In the genomic region with DNA sequence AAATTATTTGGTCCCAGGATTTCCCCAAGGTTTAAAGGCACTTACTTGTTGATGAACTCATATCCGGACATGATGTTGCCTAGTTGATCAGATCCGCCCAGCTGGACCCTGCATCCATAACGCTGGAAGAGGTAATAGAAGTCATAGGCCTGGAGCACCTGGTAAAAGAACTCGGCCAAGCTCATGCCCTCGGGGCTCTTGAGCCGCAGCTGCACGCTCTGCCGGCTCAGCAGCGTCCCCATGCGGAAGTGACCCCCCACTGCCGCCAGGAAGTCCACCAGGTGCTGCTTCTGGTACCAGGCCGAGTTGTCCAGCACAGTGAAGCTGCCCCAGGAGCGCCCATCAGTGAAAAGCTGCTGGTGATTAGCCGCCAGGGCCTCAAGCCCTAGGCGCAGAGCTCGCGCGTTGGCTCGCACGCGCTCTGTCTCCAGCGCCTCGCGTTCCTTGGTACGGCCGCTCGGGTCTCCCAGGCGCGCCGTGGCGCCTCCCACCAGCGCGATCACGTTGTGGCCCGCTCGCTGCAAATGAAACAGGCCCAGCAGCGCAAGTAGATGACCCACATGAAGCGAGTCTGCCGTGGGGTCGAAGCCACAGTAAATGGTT, we compare ENCODE assay signal across 1 cellular context.
TF ChIP-seq lines count a peak whose summit lies in the region.

No MANE protein-coding gene starts in this region.

TF ChIP-seq in H1, 55 proteins besides CTCF, POLR2A, EP300 and RAD21 (continued from another document):
- TF ChIP-seq TBP (IDR thresholded peaks at IDR 0.05; ENCODE audit: low read depth, low read length) (peak; percentile 47; the same call in 1 of the 2 replicates), SRF (IDR thresholded peaks at IDR 0.05; ENCODE audit: low read depth, low read length) (no peak), EZH2 (IDR thresholded peaks at IDR 0.05; ENCODE audit: low read depth, low read length, severe bottlenecking) (no peak), CHD2 (IDR thresholded peaks at IDR 0.05; ENCODE audit: low read length) (no peak), GABPA (IDR thresholded peaks at IDR 0.05; ENCODE audit: borderline replicate concordance, insufficient read depth, low read length) (peak; percentile 53; the same call in 1 of the 2 replicates), POLR2AphosphoS5 (IDR thresholded peaks at IDR 0.05; ENCODE audit: low read depth, low read length) (peak; percentile 86), BACH1 (IDR thresholded peaks at IDR 0.05; ENCODE audit: low read length) (no peak), CREB1 (IDR thresholded peaks at IDR 0.05) (peak; percentile 39; the same call in 1 of the 2 replicates), SIN3A (conservative IDR thresholded peaks at IDR 0.05 in 1 of 2, IDR thresholded peaks at IDR 0.05 in 1 of 2; ENCODE audit: low read depth in 1 of 2, low read length in 2 of 2) (peak; percentile 79; a peak in 3 of 4 replicates), CBX5 (IDR thresholded peaks at IDR 0.05; ENCODE audit: low read depth, low read length) (no peak), HDAC6 (IDR thresholded peaks at IDR 0.05; ENCODE audit: low read depth, low read length) (no peak), SUZ12 (IDR thresholded peaks at IDR 0.05; ENCODE audit: low read length) (no peak), ATF2 (IDR thresholded peaks at IDR 0.05; ENCODE audit: low read length) (no peak), FOSL1 (IDR thresholded peaks at IDR 0.05; ENCODE audit: insufficient read depth, low read depth, low read length) (no peak), YY1 (IDR thresholded peaks at IDR 0.05; ENCODE audit: low read depth, low read length) (peak; percentile 45; the same call in 1 of the 2 replicates), PHF8 (conservative IDR thresholded peaks at IDR 0.05; ENCODE audit: low read depth, low read length) (no peak), TEAD4 (IDR thresholded peaks at IDR 0.05; ENCODE audit: low read depth, low read length) (no peak), CBX8 (IDR thresholded peaks at IDR 0.05; ENCODE audit: borderline replicate concordance, low read depth, low read length) (no peak), BRCA1 (IDR thresholded peaks at IDR 0.05; ENCODE audit: low read depth, low read length) (0 out of 2 replicates have a peak, but pooled peaks have one; percentile 1), RNF2 (IDR thresholded peaks at IDR 0.05; ENCODE audit: borderline replicate concordance, low read depth, low read length, missing control alignments, poor library complexity, severe bottlenecking) (no peak), KDM4A (IDR thresholded peaks at IDR 0.05; ENCODE audit: low read depth, low read length, severe bottlenecking) (peak; percentile 53), JUN (IDR thresholded peaks at IDR 0.05; ENCODE audit: low read depth, low read length) (no peak)
- TF ChIP-seq, protein P1, sequence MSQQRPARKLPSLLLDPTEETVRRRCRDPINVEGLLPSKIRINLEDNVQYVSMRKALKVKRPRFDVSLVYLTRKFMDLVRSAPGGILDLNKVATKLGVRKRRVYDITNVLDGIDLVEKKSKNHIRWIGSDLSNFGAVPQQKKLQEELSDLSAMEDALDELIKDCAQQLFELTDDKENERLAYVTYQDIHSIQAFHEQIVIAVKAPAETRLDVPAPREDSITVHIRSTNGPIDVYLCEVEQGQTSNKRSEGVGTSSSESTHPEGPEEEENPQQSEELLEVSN (IDR thresholded peaks at IDR 0.05), result 0 out of 2 replicates have a peak, but pooled peaks have one; percentile 37
